11 cellular contexts compared by ENCODE assay signal in genomic region chr15:43893956-43894355, GRCh38.
"Had no signal": no experiment of that assay in that cellular context is flagged by ENCODE, and none has a peak within 500 bp of the region (broad histone marks: within the 10 kb centered on the region; RNA-seq: fewer than 3 reads in every experiment).

No MANE protein-coding gene starts in this region.

- H3K27me3 Mint-ChIP-seq: activated naive CD4-positive, alpha-beta T cell treated with anti-CD3 and anti-CD28 coated beads, Interleukin-2, amount 10 ng/mL, durations not matched to agents 7 days and 5 days had no signal

- H3K4me1 Mint-ChIP-seq: activated naive CD4-positive, alpha-beta T cell treated with anti-CD3 and anti-CD28 coated beads, Interleukin-2, amount 10 ng/mL, durations not matched to agents 7 days and 5 days had no signal

- H3K9me3 ChIP-seq: breast epithelium, left lung, upper lobe of left lung had no signal

- H3K27ac Mint-ChIP-seq: activated naive CD4-positive, alpha-beta T cell treated with anti-CD3 and anti-CD28 coated beads, Interleukin-2, amount 10 ng/mL, durations not matched to agents 7 days and 5 days had no signal

- H3K27me3 ChIP-seq: breast epithelium, foreskin keratinocyte, left lung, upper lobe of left lung had no signal

- H3K36me3 ChIP-seq: breast epithelium, left lung, upper lobe of left lung had no signal

- H3K4me3 Mint-ChIP-seq: activated naive CD4-positive, alpha-beta T cell treated with anti-CD3 and anti-CD28 coated beads, Interleukin-2, amount 10 ng/mL, durations not matched to agents 7 days and 5 days; neural crest cell had no signal

- DNase-seq: activated CD8-positive, alpha-beta memory T cell treated with anti-CD3 and anti-CD28 coated beads for 24 hours; activated naive CD4-positive, alpha-beta T cell treated with anti-CD3 and anti-CD28 coated beads, Interleukin-2, amount 10 ng/mL, durations not matched to agents 7 days and 5 days; amniotic stem cell; foreskin keratinocyte; left lung; mesenchymal stem cell; SW 1271; upper lobe of left lung had no signal

- H3K4me1 ChIP-seq: breast epithelium, foreskin keratinocyte, left lung, upper lobe of left lung had no signal

- H3K27ac ChIP-seq: breast epithelium, foreskin keratinocyte, left lung, skin epidermis, upper lobe of left lung had no signal

- ATAC-seq: foreskin keratinocyte, left lung had no signal

- H3K4me3 ChIP-seq: breast epithelium, left lung, skin epidermis, upper lobe of left lung had no signal

- H3K9me3 Mint-ChIP-seq: activated naive CD4-positive, alpha-beta T cell treated with anti-CD3 and anti-CD28 coated beads, Interleukin-2, amount 10 ng/mL, durations not matched to agents 7 days and 5 days; neural crest cell had no signal
